9 cellular contexts compared by ENCODE assay signal in genomic region chr15:65212097-65212496, GRCh38. TPM values are rescaled to one million over a fixed set of nuclear protein-coding genes. Genes with fewer than 3 reads are reported as not detected.
DNase-seq lines count a peak whose midpoint lies in the region; ATAC-seq, FAIRE-seq and TF ChIP-seq lines count a peak whose summit lies in the region.
"Had no signal": no experiment of that assay in that cellular context is flagged by ENCODE, and none has a peak within 500 bp of the region (broad histone marks: within the 10 kb centered on the region; RNA-seq: fewer than 3 reads in every experiment).

No MANE protein-coding gene starts in this region.

- SMC1A ChIA-PET in GM12878 (lab: Charles Lee; ENCODE audit: uncharacterized antibody, unreplicated experiment), result no interaction called here

- CTCF ChIA-PET in OCI-LY7 (lab: Charles Lee; ENCODE audit: unreplicated experiment), result interaction anchor here (0.8 kb wide), 1 partner anchor 9 kb away, joined by 3 read pairs; no protein-coding TSS in a partner anchor
- CTCF ChIA-PET in GM12878 (lab: Yijun Ruan, JAX), result interaction anchor here (0.6 to 2.8 kb wide), 12 partner anchors 11 to 156 kb away, joined by 3 to 17 read pairs (median 4); no protein-coding TSS in a partner anchor

- peak; percentile 55 for TF ChIP-seq RAD21 in GM12878 (IDR thresholded peaks at IDR 0.05; ENCODE audit: insufficient read depth, low read depth, low read length)

- POLR2A ChIA-PET in OCI-LY7 (lab: Charles Lee) (no interaction called here), GM12878 (lab: Charles Lee) (no interaction called here)

- peak; percentile 73; the same call in 1 of the 2 replicates for TF ChIP-seq CTCF in GM12875 (IDR thresholded peaks at IDR 0.05; ENCODE audit: borderline replicate concordance, insufficient read depth, low read depth, low read length)
- peak; percentile 85 for TF ChIP-seq CTCF in OCI-LY7 (conservative IDR thresholded peaks at IDR 0.05; ENCODE audit: low read length)
- peak; percentile 45 to 74 (median 71) for TF ChIP-seq CTCF in GM12878 (IDR thresholded peaks at IDR 0.05 in 2 of 3, conservative IDR thresholded peaks at IDR 0.05 in 1 of 3; ENCODE audit: control insufficient read depth in 2 of 3, extremely low read depth in 1 of 3, insufficient read depth in 1 of 3, low read depth in 3 of 3, low read length in 3 of 3)
- peak; percentile 43 for TF ChIP-seq CTCF in osteocyte (IDR thresholded peaks at IDR 0.05)
- TF ChIP-seq CTCF in ovary (IDR thresholded peaks at IDR 0.05), result no peak

- peak; percentile 67 for DNase-seq in OCI-LY7 (ENCODE audit: low spot score)
- no peak for DNase-seq in GM12878 (ENCODE audit: low read depth, low spot score)
- DNase-seq in osteocyte (ENCODE audit: extremely low spot score, unreplicated experiment), result no peak
- no peak for DNase-seq in ovary
- no peak for DNase-seq in AG08395 (ENCODE audit: low spot score)

- H3K4me1 ChIP-seq in OCI-LY7 (ENCODE audit: insufficient read depth, low read length, poor library complexity, severe bottlenecking) (no peaks in the 10 kb centered on the region), GM12878 (ENCODE audit: control insufficient read depth, insufficient read depth, low read length) (no peaks in the 10 kb centered on the region), ovary (ENCODE audit: insufficient read depth) (peaks cover 18% of the 10 kb centered on the region)

- no peak overlapping the region for H3K4me3 ChIP-seq in GM12875 (ENCODE audit: low read depth, low read length)
- H3K4me3 ChIP-seq in OCI-LY7 (ENCODE audit: low read depth, low read length, poor library complexity, severe bottlenecking), result no peak overlapping the region
- H3K4me3 ChIP-seq in GM12878, result no peak overlapping the region
- H3K4me3 ChIP-seq in ovary, result no peak overlapping the region

- in situ Hi-C loops in GM12878 (cut with MboI), result no loop called here

- RAD21 ChIA-PET in GM12878 (lab: Charles Lee; ENCODE audit: unreplicated experiment), result no interaction called here

- 62% methylated on average over 5 of the region's 5 CpGs for WGBS in GM12878 (ENCODE audit: insufficient coverage, insufficient replicate concordance, low lambda C conversion rate, missing lambda C conversion rate)
- WGBS in ovary, 3 donors, result 87 to 92% (median 88%) methylated on average over 5 of the region's 5 CpGs

- FAIRE-seq in GM12878 (lab: Jason Lieb, UNC), result no peak

- H3K27ac ChIP-seq in OCI-LY7 (ENCODE audit: low read depth, low read length, poor library complexity, severe bottlenecking) (no peak overlapping the region), GM12878 (ENCODE audit: control insufficient read depth, insufficient read depth) (no peak overlapping the region), ovary (no peak overlapping the region)

- intact Hi-C loops in OCI-LY7 (cut with micrococcal nuclease; ENCODE audit: unreplicated experiment) (no loop called here), GM12878 (cut with micrococcal nuclease; ENCODE audit: unreplicated experiment) (no loop called here), ovary (cut with DNase I) (no loop called here)

- H4K20me1 ChIP-seq in OCI-LY7 (ENCODE audit: insufficient read depth, low read length), result no peaks in the 10 kb centered on the region
- H4K20me1 ChIP-seq in GM12878 (ENCODE audit: control insufficient read depth, insufficient read depth), result no peaks in the 10 kb centered on the region

- BruUV-seq in OCI-LY7 (replicated peaks; lab: Mats Ljungman, UMichigan), result no TSS peak
- BruUV-seq in GM12878 (replicated peaks; lab: Mats Ljungman, UMichigan), result no TSS peak

- no peaks in the 10 kb centered on the region for H3K9me2 ChIP-seq in OCI-LY7 (ENCODE audit: insufficient read depth, low read length)

- peaks cover 5% of the 10 kb centered on the region for H3K27me3 Mint-ChIP-seq in osteocyte (ENCODE audit: unreplicated experiment)

- no peaks in the 10 kb centered on the region for H3K36me3 ChIP-seq in OCI-LY7 (ENCODE audit: insufficient read depth, low read length)
- H3K36me3 ChIP-seq in GM12878 (ENCODE audit: control insufficient read depth in 2 of 2, insufficient read depth in 2 of 2, low read length in 1 of 2), result no peaks in the 10 kb centered on the region
- H3K36me3 ChIP-seq in ovary, result no peaks in the 10 kb centered on the region

- peaks cover 28% of the 10 kb centered on the region for H3K4me1 Mint-ChIP-seq in osteocyte (ENCODE audit: unreplicated experiment)

- no peaks in the 10 kb centered on the region for H3K79me2 ChIP-seq in OCI-LY7 (ENCODE audit: insufficient read depth, low read depth, low read length)
- H3K79me2 ChIP-seq in GM12878 (ENCODE audit: control insufficient read depth, insufficient read depth, low read length), result no peaks in the 10 kb centered on the region

- TF ChIP-seq EP300 in GM12878 (IDR thresholded peaks at IDR 0.05; ENCODE audit: borderline replicate concordance in 1 of 2, control insufficient read depth in 1 of 2, low read depth in 2 of 2, low read length in 2 of 2) (no peak), ovary (IDR thresholded peaks at IDR 0.05) (no peak)

- no peak for TF ChIP-seq POLR2A in GM12878 (IDR thresholded peaks at IDR 0.05; ENCODE audit: low read depth, low read length)
- no peak for TF ChIP-seq POLR2A in ovary (IDR thresholded peaks at IDR 0.05)

- H2AFZ ChIP-seq in OCI-LY7 (ENCODE audit: low read length), result no peak overlapping the region
- no peak overlapping the region for H2AFZ ChIP-seq in GM12878 (ENCODE audit: control insufficient read depth, low read depth, low read length)

- H3K9me3 ChIP-seq in OCI-LY7 (ENCODE audit: low read length) (no peaks in the 10 kb centered on the region), GM12878 (replicated peaks; ENCODE audit: control insufficient read depth, insufficient read depth, low read length) (no peaks in the 10 kb centered on the region), ovary (no peaks in the 10 kb centered on the region)

- ATAC-seq in GM12878 (peak; percentile 92), HG03457 (IDR thresholded peaks at IDR 0.05; ENCODE audit: unreplicated experiment) (no peak), HG03280 (IDR thresholded peaks at IDR 0.05; ENCODE audit: unreplicated experiment) (no peak)

- no peaks in the 10 kb centered on the region for H3K36me3 Mint-ChIP-seq in osteocyte (ENCODE audit: unreplicated experiment)

- no peaks in the 10 kb centered on the region for H3K27me3 ChIP-seq in GM12878 (replicated peaks in 1 of 2; ENCODE audit: control insufficient read depth in 2 of 2, insufficient read depth in 2 of 2, low read length in 1 of 2)
- H3K27me3 ChIP-seq in ovary, result no peaks in the 10 kb centered on the region

- no peak overlapping the region for H3K9ac ChIP-seq in GM12878 (ENCODE audit: control insufficient read depth, insufficient read depth, low read length)

- H3K4me2 ChIP-seq in OCI-LY7 (ENCODE audit: low read length) (no peak overlapping the region), GM12878 (ENCODE audit: control insufficient read depth, insufficient read depth) (no peak overlapping the region)

- H3K9me3 Mint-ChIP-seq in osteocyte (ENCODE audit: unreplicated experiment), result no peaks in the 10 kb centered on the region

- H3K27ac Mint-ChIP-seq in osteocyte (ENCODE audit: unreplicated experiment), result peak overlapping the region; percentile 66

- no peak overlapping the region for H3K4me3 Mint-ChIP-seq in osteocyte (ENCODE audit: unreplicated experiment)

TF ChIP-seq in GM12878, 131 proteins besides CTCF, POLR2A, EP300 and RAD21 (continues in another document):
- 0 out of 2 replicates have a peak, but pooled peaks have one; percentile 21 for TF ChIP-seq TCF12 (IDR thresholded peaks at IDR 0.05; ENCODE audit: low read depth, low read length)

RNA-seq across cellular contexts. Expression of gene CILP, which starts 0.8 kb away (rescaled TPM):
- not detected in 2 replicates for total RNA-seq in OCI-LY7 (2014; rRNA removed; shearing (Covaris generic))
- total RNA-seq in OCI-LY7 (2022) (0.06 TPM in 1 of 2 replicates, not detected in the other), GM12878 (2014; rRNA removed) (0.06 TPM in 1 of 2 replicates, not detected in the other), GM12878 (2014; rRNA removed; fragmentation: Illumina TruSeq; extraction: Trizol) (not detected in 2 replicates), GM12878 (2021) (0.05 TPM in 1 of 2 replicates, not detected in the other), osteocyte (0.19 TPM in 1 of 2 replicates, not detected in the other), ovary (10 to 100 TPM in 3 of 7 donors, 1 to 10 TPM in 4; 1.2 to 24.3 (median 4.6) TPM)
- 0.10 TPM in 1 of 2 replicates, not detected in the other for total RNA-seq in GM12878 (2013; cell fraction: nucleolus; rRNA removed)
- not detected for polyA plus RNA-seq in GM12878 (2011; ENCODE audit: low read depth)
- polyA plus RNA-seq in GM12878 (2011; rRNA removed) (0.04 TPM in 2 replicates), GM12878 (2014; fragmentation: Illumina TruSeq; extraction: Trizol) (0.03 TPM in 1 of 2 replicates, not detected in the other), GM12878 (2014; fragmentation: Nextera tagmentation; extraction: Ambion mirVana) (not detected), GM12878 (2014; rRNA removed) (0.03 and 0.04 TPM in 2 replicates), GM12878 (2016; fragmentation: Nextera tagmentation; extraction: Ambion mirVana) (under 1 TPM in 1 of 2 experiments, not detected in 1; 0.04 TPM), ovary (10 to 100 TPM in 1 of 2 donors, 1 to 10 TPM in 1; 1.6 to 34.1 TPM)
- 0.01 and 0.02 TPM in 2 replicates for polyA plus RNA-seq in GM12878 (2011; cell fraction: cytosol; rRNA removed)
- polyA plus RNA-seq in GM12878 (2011; cell fraction: nucleus; rRNA removed), result 0.19 and 0.26 TPM in 2 replicates
- polyA plus RNA-seq in GM12878 (2012), result 0.06 and 0.07 TPM in 2 replicates
- 0.10 TPM in 1 of 2 replicates, not detected in the other for polyA minus RNA-seq in GM12878 (2011; rRNA and poly(A)+ RNA removed)
- polyA minus RNA-seq in GM12878 (2011; cell fraction: cytosol; rRNA and poly(A)+ RNA removed), result not detected in 2 replicates
- polyA minus RNA-seq in GM12878 (2011; cell fraction: nucleus; rRNA and poly(A)+ RNA removed), result not detected in 2 replicates
- total RNA-seq: NCI-H460 had no signal

RNA-seq across cellular contexts. Expression of gene CLPX, which starts 27.0 kb away (rescaled TPM):
- total RNA-seq in OCI-LY7 (2014; rRNA removed; shearing (Covaris generic)), result 26.0 and 34.0 TPM in 2 replicates
- total RNA-seq in OCI-LY7 (2022) (51.8 and 53.3 TPM in 2 replicates), GM12878 (2014; rRNA removed) (18.4 and 23.4 TPM in 2 replicates), GM12878 (2014; rRNA removed; fragmentation: Illumina TruSeq; extraction: Trizol) (41.9 and 44.4 TPM in 2 replicates), GM12878 (2021) (46.7 and 49.5 TPM in 2 replicates), osteocyte (62.8 and 64.0 TPM in 2 replicates), ovary (10 to 100 TPM; 37.1 to 44.2 (median 41.1) TPM)
- 83.2 and 92.5 TPM in 2 replicates for total RNA-seq in GM12878 (2013; cell fraction: nucleolus; rRNA removed)
- polyA plus RNA-seq in GM12878 (2011; ENCODE audit: low read depth), result 13.4 TPM
- polyA plus RNA-seq in GM12878 (2011; rRNA removed) (57.4 and 97.6 TPM in 2 replicates), GM12878 (2014; fragmentation: Illumina TruSeq; extraction: Trizol) (42.1 and 48.7 TPM in 2 replicates), GM12878 (2014; fragmentation: Nextera tagmentation; extraction: Ambion mirVana) (10 to 100 TPM; 10.1 to 12.5 TPM), GM12878 (2014; rRNA removed) (33.4 and 37.8 TPM in 2 replicates), GM12878 (2016; fragmentation: Nextera tagmentation; extraction: Ambion mirVana) (10 to 100 TPM; 20.0 to 24.8 TPM), ovary (10 to 100 TPM; 19.0 to 44.4 TPM)
- polyA plus RNA-seq in GM12878 (2011; cell fraction: cytosol; rRNA removed), result 18.4 and 19.1 TPM in 2 replicates
- polyA plus RNA-seq in GM12878 (2011; cell fraction: nucleus; rRNA removed), result 36.3 and 48.5 TPM in 2 replicates
- 29.9 and 32.9 TPM in 2 replicates for polyA plus RNA-seq in GM12878 (2012)
- 27.6 and 46.2 TPM in 2 replicates for polyA minus RNA-seq in GM12878 (2011; rRNA and poly(A)+ RNA removed)
- polyA minus RNA-seq in GM12878 (2011; cell fraction: cytosol; rRNA and poly(A)+ RNA removed), result 18.4 and 23.4 TPM in 2 replicates
- polyA minus RNA-seq in GM12878 (2011; cell fraction: nucleus; rRNA and poly(A)+ RNA removed), result 20.6 and 25.8 TPM in 2 replicates

Comparison
In these comparisons a context has a peak if more than half of its experiments do, and no peak if none do; other contexts are left out.
1. CTCF ChIP-seq: peak in GM12875 (single experiment), OCI-LY7 (single experiment), GM12878 (3 of 3) and osteocyte (single experiment); none in ovary (0 of 3).